In the genomic region with DNA sequence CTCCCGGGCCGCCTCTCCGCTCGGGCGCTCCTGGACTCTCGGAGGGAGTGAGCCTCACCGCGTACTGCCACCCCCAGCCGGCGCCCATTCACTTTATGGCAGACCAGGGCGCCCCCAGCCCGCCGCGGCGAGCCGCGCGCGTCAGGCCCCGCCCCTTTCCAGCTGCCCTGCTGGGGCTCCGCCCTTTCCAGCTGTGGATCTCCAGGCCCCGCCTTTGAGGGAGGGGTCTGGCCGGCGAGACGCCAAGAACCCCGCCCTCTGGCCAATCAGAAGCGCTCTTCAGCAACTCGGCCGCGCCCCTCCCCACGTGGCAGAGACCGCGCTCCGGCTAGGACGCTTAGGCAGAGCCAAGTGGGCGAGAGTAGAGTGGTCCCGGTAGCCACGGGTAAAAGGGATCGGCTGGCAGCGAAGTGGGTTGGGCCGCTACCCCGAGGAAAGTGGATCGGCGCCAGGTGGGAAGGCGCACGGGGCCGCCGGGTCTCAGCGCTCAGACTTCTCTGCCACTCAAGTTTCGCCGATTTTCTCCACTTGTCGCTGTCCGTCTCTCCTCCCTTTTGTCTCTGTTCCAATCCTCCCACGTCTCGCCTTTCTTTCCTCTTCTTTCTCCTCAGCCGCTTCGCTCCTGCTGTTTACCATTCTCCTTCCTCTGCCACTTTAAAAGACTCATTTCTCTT, we compare ENCODE assay signal across 8 cellular contexts. TPM values are rescaled to one million over a fixed set of nuclear protein-coding genes. Genes with fewer than 3 reads are reported as not detected.
DNase-seq lines count a peak whose midpoint lies in the region; ATAC-seq lines count a peak whose summit lies in the region.

A gene (minus strand): TSS at position 69 of the 674 bp plus-strand sequence. CDS start 9,432 bp downstream, outside the sequence.

- H3K27me3 ChIP-seq in endocrine pancreas (ENCODE audit: control insufficient read depth, insufficient read depth, low read length) = no peaks in the 10 kb centered on the region

- H3K4me1 ChIP-seq in endocrine pancreas (ENCODE audit: control insufficient read depth, insufficient read depth, low read length) = peaks cover 4% of the 10 kb centered on the region
- H3K4me1 ChIP-seq in mesodermal cell (ENCODE audit: control insufficient read depth, insufficient read depth, low read length, poor library complexity, severe bottlenecking) = peaks cover 9% of the 10 kb centered on the region

- no peak within 1 kb of the TSS for H3K27ac ChIP-seq in mesodermal cell (ENCODE audit: low read depth, low read length, severe bottlenecking)

- H3K36me3 ChIP-seq in endocrine pancreas (ENCODE audit: control insufficient read depth, insufficient read depth, low read length) (no peaks in the 10 kb centered on the region), mesodermal cell (ENCODE audit: control insufficient read depth, insufficient read depth, low read length) (no peaks in the 10 kb centered on the region)

- peak; percentile 33 for ATAC-seq in HG03066 (IDR thresholded peaks at IDR 0.05; ENCODE audit: low read depth, unreplicated experiment)

- WGBS in mesodermal cell (ENCODE audit: insufficient coverage in 2 of 2), 2 experiments = 1% methylated on average over 44 to 57 of the region's 57 CpGs

- H3K4me3 ChIP-seq in endocrine pancreas (ENCODE audit: control insufficient read depth, insufficient read depth, low read length) (peak within 1 kb of the TSS; percentile 66), mesodermal cell (ENCODE audit: extremely low read depth, insufficient read depth, low read length, poor library complexity, severe bottlenecking) (peak within 1 kb of the TSS; percentile 52)

- H3K9ac ChIP-seq in endocrine pancreas (ENCODE audit: control insufficient read depth, insufficient read depth, low read length) = peak within 1 kb of the TSS; percentile 19

- peak; percentile 25 to 64 for DNase-seq in NCI-H524 (lab: John Stamatoyannopoulos, UW)
- DNase-seq in NCI-H524 treated with DMSO at 0.1 percent for 48 hours (lab: John Stamatoyannopoulos, UW) = no peak
- DNase-seq in NCI-H69 (lab: John Stamatoyannopoulos, UW) = peak; percentile 92
- peak; percentile 63 for DNase-seq in activated CD8-positive, alpha-beta memory T cell treated with anti-CD3 and anti-CD28 coated beads, Interleukin-2, amount 50 U/mL, for 1 hour (ENCODE audit: extremely low read depth)
- DNase-seq in stimulated activated CD8-positive, alpha-beta memory T cell treated with anti-CD3 and anti-CD28 coated beads, Interleukin-12 subunit alpha, Interleukin-12 subunit beta, amount 100 ng/mL, for 24 hours (ENCODE audit: extremely low read depth) = peak; percentile 82

- H3K9me3 ChIP-seq in endocrine pancreas (ENCODE audit: control insufficient read depth, low read length) (no peaks in the 10 kb centered on the region), mesodermal cell (ENCODE audit: control insufficient read depth, low read length) (no peaks in the 10 kb centered on the region)

RNA-seq across cellular contexts. Expression of the gene that starts here (rescaled TPM):
- polyA plus RNA-seq in mesodermal cell (2013, experiment 1 of 2) = 4.1 TPM
- 4.1 TPM for polyA plus RNA-seq in mesodermal cell (2013, experiment 2 of 2)
